In genomic region chr6:1415416-1416063, GRCh38 we compare ENCODE assay signal across 18 cellular contexts. TPM values are rescaled to one million over a fixed set of nuclear protein-coding genes. Genes with fewer than 3 reads are reported as not detected.
"Had no signal": no experiment of that assay in that cellular context is flagged by ENCODE, and none has a peak within 500 bp of the region (broad histone marks: within the 10 kb centered on the region; RNA-seq: fewer than 3 reads in every experiment).

No MANE protein-coding gene starts in this region.

- H3K4me1 ChIP-seq: foreskin keratinocyte, left ventricle myocardium inferior, lower lobe of right lung, right atrium auricular region had no signal

- DNase-seq: effector memory CD4-positive, alpha-beta T cell; foreskin keratinocyte; kidney; left cardiac atrium; left ventricle myocardium inferior; lower lobe of right lung; natural killer cell; ovary; small intestine; stimulated activated CD4-positive, alpha-beta T cell treated with anti-CD3 and anti-CD28 coated beads, Interleukin-2, amount 100 ng/mL, for 48 hours; stimulated activated naive CD4-positive, alpha-beta T cell treated with Interleukin-2 at 50 U/mL for 16 hours; trophoblast cell had no signal

- H3K4me3 ChIP-seq: hepatocyte, left ventricle myocardium inferior, lower lobe of right lung, ovary, right atrium auricular region had no signal

- H2AFZ ChIP-seq: hepatocyte had no signal

- H3K36me3 ChIP-seq: left ventricle myocardium inferior, lower lobe of right lung, ovary, right atrium auricular region had no signal

- H3K79me2 ChIP-seq: hepatocyte had no signal

- H3K27ac ChIP-seq: foreskin keratinocyte, hepatocyte, left ventricle myocardium inferior, lower lobe of right lung, ovary, right atrium auricular region had no signal

- FAIRE-seq: endometrium, kidney, small intestine had no signal

- H3K9me3 ChIP-seq: lower lobe of right lung, ovary had no signal

- H3K4me2 ChIP-seq: hepatocyte had no signal

- ATAC-seq: esophagus mucosa, foreskin keratinocyte, left cardiac atrium, lower lobe of right lung, natural killer cell had no signal

- H3K27me3 ChIP-seq: ovary, right atrium auricular region had no signal

RNA-seq across cellular contexts. Expression of gene FOXF2, which starts 26.2 kb away (rescaled TPM):
- total RNA-seq: myocyte, natural killer cell, neural crest cell had no signal
